In genomic region chr5:17178316-17178715, GRCh38 we compare ENCODE assay signal across 24 cellular contexts.
"Had no signal": no experiment of that assay in that cellular context is flagged by ENCODE, and none has a peak within 500 bp of the region (broad histone marks: within the 10 kb centered on the region; RNA-seq: fewer than 3 reads in every experiment).

No MANE protein-coding gene starts in this region.

- H3K27ac ChIP-seq: epithelial cell of prostate, left lung, neutrophil, pancreas, testis, upper lobe of left lung had no signal

- H3K36me3 Mint-ChIP-seq: activated naive CD8-positive, alpha-beta T cell treated with anti-CD3 and anti-CD28 coated beads for 36 hours; natural killer cell treated with Interleukin-12 subunit alpha and Interleukin-12 subunit beta and Interleukin-15 and Interleukin-18, amount 100 ng/mL, for 72 hours had no signal

- H3K4me3 Mint-ChIP-seq: activated B cell treated with CpG ODN at 0.5 μM for 24 hours; activated CD4-positive, alpha-beta T cell treated with anti-CD3 and anti-CD28 coated beads for 36 hours; activated naive CD8-positive, alpha-beta T cell treated with anti-CD3 and anti-CD28 coated beads for 36 hours; activated T-cell treated with anti-CD3 and anti-CD28 coated beads, Interleukin-2, amount 50 U/mL, for 24 hours; activated T-helper 17 cell treated with anti-CD3 and anti-CD28 coated beads, Interleukin-2, amount 50 U/mL, for 72 hours; natural killer cell treated with Interleukin-12 subunit alpha and Interleukin-12 subunit beta and Interleukin-15 and Interleukin-18, amount 100 ng/mL, for 72 hours; T-helper 1 cell treated with Interleukin-12 subunit alpha and Interleukin-12 subunit beta and Interleukin-4 antibody, amounts not matched to agents 30 μg/mL and 1 μg/mL, for 36 hours had no signal

- H3K4me3 ChIP-seq: left lung, pancreas, testis, upper lobe of left lung had no signal

- ATAC-seq: activated CD4-positive, alpha-beta T cell treated with anti-CD3 and anti-CD28 coated beads for 36 hours; activated T-helper 17 cell treated with anti-CD3 and anti-CD28 coated beads, Interleukin-2, amount 50 U/mL, for 72 hours; left lung; natural killer cell treated with Interleukin-12 subunit alpha and Interleukin-12 subunit beta and Interleukin-15 and Interleukin-18, amount 100 ng/mL, for 72 hours had no signal

- H3K9me3 ChIP-seq: left lung, neutrophil, pancreas, testis, upper lobe of left lung had no signal

- H3K4me1 Mint-ChIP-seq: activated B cell treated with CpG ODN at 0.5 μM for 24 hours; activated T-helper 17 cell treated with anti-CD3 and anti-CD28 coated beads, Interleukin-2, amount 50 U/mL, for 72 hours had no signal

- H3K27ac Mint-ChIP-seq: activated B cell treated with CpG ODN at 0.5 μM for 24 hours; activated CD4-positive, alpha-beta T cell treated with anti-CD3 and anti-CD28 coated beads for 36 hours; activated naive CD8-positive, alpha-beta T cell treated with anti-CD3 and anti-CD28 coated beads for 36 hours; activated T-cell treated with anti-CD3 and anti-CD28 coated beads, Interleukin-2, amount 50 U/mL, for 24 hours; activated T-helper 17 cell treated with anti-CD3 and anti-CD28 coated beads, Interleukin-2, amount 50 U/mL, for 72 hours; natural killer cell treated with Interleukin-12 subunit alpha and Interleukin-12 subunit beta and Interleukin-15 and Interleukin-18, amount 100 ng/mL, for 72 hours; T-helper 1 cell treated with Interleukin-12 subunit alpha and Interleukin-12 subunit beta and Interleukin-4 antibody, amounts not matched to agents 30 μg/mL and 1 μg/mL, for 36 hours had no signal

- FAIRE-seq: pancreas had no signal

- H3K27me3 ChIP-seq: left lung, neutrophil, pancreas, testis, upper lobe of left lung had no signal

- H3K27me3 Mint-ChIP-seq: activated B cell treated with CpG ODN at 0.5 μM for 24 hours; activated CD4-positive, alpha-beta T cell treated with anti-CD3 and anti-CD28 coated beads for 36 hours; natural killer cell treated with Interleukin-12 subunit alpha and Interleukin-12 subunit beta and Interleukin-15 and Interleukin-18, amount 100 ng/mL, for 72 hours had no signal

- H3K9me3 Mint-ChIP-seq: activated B cell treated with CpG ODN at 0.5 μM for 24 hours; activated naive CD8-positive, alpha-beta T cell treated with anti-CD3 and anti-CD28 coated beads for 36 hours; activated T-cell treated with anti-CD3 and anti-CD28 coated beads, Interleukin-2, amount 50 U/mL, for 24 hours; T-helper 1 cell treated with Interleukin-12 subunit alpha and Interleukin-12 subunit beta and Interleukin-4 antibody, amounts not matched to agents 30 μg/mL and 1 μg/mL, for 36 hours had no signal

- DNase-seq: activated B cell treated with CpG ODN at 0.5 μM for 24 hours; activated CD4-positive, alpha-beta T cell treated with anti-CD3 and anti-CD28 coated beads for 36 hours; activated CD4-positive, alpha-beta T cell treated with anti-CD3 and anti-CD28 coated beads, Interleukin-2, amount 50 U/mL, for 4 hours; activated CD8-positive, alpha-beta memory T cell treated with anti-CD3 and anti-CD28 coated beads for 24 hours; activated CD8-positive, alpha-beta memory T cell treated with anti-CD3 and anti-CD28 coated beads, Interleukin-2, amount 50 U/mL, for 4 hours; activated naive CD4-positive, alpha-beta T cell; activated naive CD8-positive, alpha-beta T cell treated with anti-CD3 and anti-CD28 coated beads for 36 hours; activated T-cell treated with anti-CD3 and anti-CD28 coated beads, Interleukin-2, amount 50 U/mL, for 24 hours; amygdala; cerebellar nuclear complex; cortex of kidney; foreskin fibroblast; left lung; pancreas; stimulated activated CD4-positive, alpha-beta T cell treated with anti-CD3 and anti-CD28 coated beads, Interleukin-2, amount 100 ng/mL, for 48 hours; stimulated activated CD8-positive, alpha-beta memory T cell treated with anti-CD3 and anti-CD28 coated beads, Interleukin-4, amount 100 ng/mL, for 48 hours; stimulated activated naive CD4-positive, alpha-beta T cell; testis; upper lobe of left lung had no signal

- H3K36me3 ChIP-seq: left lung, neutrophil, pancreas, upper lobe of left lung had no signal

- H3K4me1 ChIP-seq: left lung, pancreas, testis had no signal
